In genomic region chr10:75743231-75743864, GRCh38 we compare ENCODE assay signal across 33 cellular contexts.
DNase-seq lines count a peak whose midpoint lies in the region; ATAC-seq and TF ChIP-seq lines count a peak whose summit lies in the region.
"Had no signal": no experiment of that assay in that cellular context is flagged by ENCODE, and none has a peak within 500 bp of the region (broad histone marks: within the 10 kb centered on the region; RNA-seq: fewer than 3 reads in every experiment).

No MANE protein-coding gene starts in this region.

- peaks cover 10% of the 10 kb centered on the region for H3K4me1 Mint-ChIP-seq in chondrocyte (ENCODE audit: low read depth)
- H3K4me1 Mint-ChIP-seq: activated naive CD8-positive, alpha-beta T cell treated with anti-CD3 and anti-CD28 coated beads, Interleukin-2, amount 50 U/mL, for 24 hours; CD4-positive, CD25-positive, alpha-beta regulatory T cell; central memory CD8-positive, alpha-beta T cell; stimulated activated naive CD8-positive, alpha-beta T cell treated with anti-CD3 and anti-CD28 coated beads, Interleukin-15, amount 100 ng/mL, for 72 hours had no signal

- no peak overlapping the region for H3K4me3 Mint-ChIP-seq in chondrocyte (ENCODE audit: unreplicated experiment)
- H3K4me3 Mint-ChIP-seq: activated naive CD8-positive, alpha-beta T cell treated with anti-CD3 and anti-CD28 coated beads, Interleukin-2, amount 50 U/mL, for 24 hours; activated T-cell treated with anti-CD3 and anti-CD28 coated beads, Interleukin-2, amount 50 U/mL, for 72 hours; CD4-positive, CD25-positive, alpha-beta regulatory T cell; central memory CD8-positive, alpha-beta T cell; endodermal cell; nephron; stimulated activated naive CD8-positive, alpha-beta T cell treated with anti-CD3 and anti-CD28 coated beads, Interleukin-15, amount 100 ng/mL, for 72 hours had no signal

- WGBS in right lobe of liver (ENCODE audit: insufficient coverage, low coverage, low lambda C conversion rate, missing lambda C conversion rate), result 31% methylated on average over 11 of the region's 11 CpGs
- 38 to 52% methylated on average over 11 of the region's 11 CpGs for WGBS in thyroid gland, 2 donors

- TF ChIP-seq CTCF in chondrocyte (IDR thresholded peaks at IDR 0.05), result no peak
- TF ChIP-seq CTCF in right lobe of liver (IDR thresholded peaks at IDR 0.05), result no peak
- no peak for TF ChIP-seq CTCF in thyroid gland (IDR thresholded peaks at IDR 0.05)

- intact Hi-C loops in right lobe of liver (cut with DNase I) (no loop called here), thyroid gland (cut with DNase I) (no loop called here), head of caudate nucleus (cut with DNase I) (no loop called here)

- H3K4me1 ChIP-seq in right lobe of liver, result peaks cover 0 to 22% (median 0%) of the 10 kb centered on the region in 4 donors
- H3K4me1 ChIP-seq in thyroid gland, result peaks cover 31 to 35% of the 10 kb centered on the region in 2 donors
- H3K4me1 ChIP-seq: esophagus squamous epithelium, parathyroid adenoma, spleen, uterus had no signal

- H3K4me3 ChIP-seq in right lobe of liver (no peak overlapping the region), thyroid gland (replicated peaks in 1 of 3) (no peak overlapping the region)
- H3K4me3 ChIP-seq: esophagus squamous epithelium, spleen, thoracic aorta, uterus had no signal

- H3K27ac ChIP-seq in right lobe of liver (no peak overlapping the region), thyroid gland (peak overlapping the region in 1 of 3 donors; percentile 26)
- H3K27ac ChIP-seq: parathyroid adenoma, spleen, thoracic aorta had no signal

- H3K36me3 Mint-ChIP-seq in chondrocyte (ENCODE audit: low read depth), result no peaks in the 10 kb centered on the region
- H3K36me3 Mint-ChIP-seq: CD4-positive, CD25-positive, alpha-beta regulatory T cell had no signal

- DNase-seq in NCI-H510A treated with DMSO at 0.1 percent for 48 hours (lab: John Stamatoyannopoulos, UW), result peak; percentile 41
- no peak for DNase-seq in NCI-H510A (lab: John Stamatoyannopoulos, UW)
- no peak for DNase-seq in chondrocyte (ENCODE audit: low spot score)
- DNase-seq in right lobe of liver, result no peak
- peak; percentile 43 to 52 for DNase-seq in thyroid gland
- no peak for DNase-seq in anterior cingulate cortex (lab: John Stamatoyannopoulos, UW)
- DNase-seq in head of caudate nucleus, result no peak
- DNase-seq in NCI-H446 treated with DMSO at 0.1 percent for 48 hours (lab: John Stamatoyannopoulos, UW), result no peak
- DNase-seq: activated CD4-positive, alpha-beta T cell treated with anti-CD3 and anti-CD28 coated beads, Interleukin-2, amount 50 U/mL, for 48 hours; activated CD4-positive, CD25-positive, alpha-beta regulatory T cell treated with anti-CD3 and anti-CD28 coated beads, Interleukin-2, amount 50 U/mL, for 72 hours; activated naive CD8-positive, alpha-beta T cell treated with anti-CD3 and anti-CD28 coated beads, Interleukin-2, amount 50 U/mL, for 24 hours; activated T-cell treated with anti-CD3 and anti-CD28 coated beads, Interleukin-2, amount 50 U/mL, for 72 hours; CD4-positive, CD25-positive, alpha-beta regulatory T cell; dermis blood vessel endothelial cell; EL; endodermal cell; esophagus squamous epithelium; Kasumi-1; NCI-H1694; NCI-H2171 treated with DMSO at 0.1 percent for 48 hours; NCI-H526 treated with DMSO at 0.1 percent for 48 hours; Right ventricle myocardium superior; spleen; stimulated activated CD4-positive, alpha-beta T cell treated with anti-CD3 and anti-CD28 coated beads, Interleukin-2, amount 100 ng/mL, for 48 hours; stimulated activated naive CD8-positive, alpha-beta T cell treated with anti-CD3 and anti-CD28 coated beads, Interleukin-15, amount 100 ng/mL, for 72 hours; T-helper 2 cell; uterus had no signal

- peak; percentile 46 to 71 (median 56) for ATAC-seq in right lobe of liver
- ATAC-seq: activated naive CD8-positive, alpha-beta T cell treated with anti-CD3 and anti-CD28 coated beads, Interleukin-2, amount 50 U/mL, for 24 hours; activated T-cell treated with anti-CD3 and anti-CD28 coated beads, Interleukin-2, amount 50 U/mL, for 72 hours; HCT116; Panc1; stimulated activated naive CD8-positive, alpha-beta T cell treated with anti-CD3 and anti-CD28 coated beads, Interleukin-15, amount 100 ng/mL, for 72 hours had no signal

- peak overlapping the region; percentile 10 for H3K27ac Mint-ChIP-seq in chondrocyte (ENCODE audit: unreplicated experiment)
- H3K27ac Mint-ChIP-seq: activated naive CD8-positive, alpha-beta T cell treated with anti-CD3 and anti-CD28 coated beads, Interleukin-2, amount 50 U/mL, for 24 hours; activated T-cell treated with anti-CD3 and anti-CD28 coated beads, Interleukin-2, amount 50 U/mL, for 72 hours; CD4-positive, CD25-positive, alpha-beta regulatory T cell; endodermal cell had no signal

- H3K27me3 Mint-ChIP-seq in chondrocyte (ENCODE audit: low read depth), result no peaks in the 10 kb centered on the region

- H3K27me3 ChIP-seq in right lobe of liver (no peaks in the 10 kb centered on the region), thyroid gland (no peaks in the 10 kb centered on the region)
- H3K27me3 ChIP-seq: esophagus squamous epithelium, spleen, uterus had no signal

- H3K36me3 ChIP-seq in right lobe of liver (no peaks in the 10 kb centered on the region), thyroid gland (no peaks in the 10 kb centered on the region)
- H3K36me3 ChIP-seq: esophagus squamous epithelium, spleen, thoracic aorta, uterus had no signal

- no peaks in the 10 kb centered on the region for H3K9me3 ChIP-seq in right lobe of liver
- no peaks in the 10 kb centered on the region for H3K9me3 ChIP-seq in thyroid gland
- H3K9me3 ChIP-seq: esophagus squamous epithelium, thoracic aorta, uterus had no signal

- TF ChIP-seq POLR2A in right lobe of liver (IDR thresholded peaks at IDR 0.05), result no peak
- TF ChIP-seq POLR2A in thyroid gland (IDR thresholded peaks at IDR 0.05), result no peak

- no peaks in the 10 kb centered on the region for H3K9me3 Mint-ChIP-seq in chondrocyte (ENCODE audit: low read depth)
- H3K9me3 Mint-ChIP-seq: activated naive CD8-positive, alpha-beta T cell treated with anti-CD3 and anti-CD28 coated beads, Interleukin-2, amount 50 U/mL, for 24 hours; nephron; stimulated activated naive CD8-positive, alpha-beta T cell treated with anti-CD3 and anti-CD28 coated beads, Interleukin-15, amount 100 ng/mL, for 72 hours had no signal

Comparison
In these comparisons a context has a peak if more than half of its experiments do, and no peak if none do; other contexts are left out.
1. DNase-seq: peak in NCI-H510A treated with DMSO at 0.1 percent for 48 hours (single experiment) and thyroid gland (2 of 2); none in NCI-H510A (single experiment), chondrocyte (single experiment), right lobe of liver (0 of 3), anterior cingulate cortex (0 of 58), head of caudate nucleus (0 of 42) and NCI-H446 treated with DMSO at 0.1 percent for 48 hours (single experiment).